In genomic region chr7:20220293-20220755, GRCh38 we compare ENCODE assay signal across 7 cellular contexts. TPM values are rescaled to one million over a fixed set of nuclear protein-coding genes. Genes with fewer than 3 reads are reported as not detected.
A peak's percentile ranks its signal among the peaks of the same experiment; 100 is the strongest.
DNase-seq lines count a peak whose midpoint lies in the region; ATAC-seq and TF ChIP-seq lines count a peak whose summit lies in the region.

No MANE protein-coding gene starts in this region.

- H3K9me3 ChIP-seq in suprapubic skin, result no peaks in the 10 kb centered on the region

- H3K36me3 ChIP-seq in suprapubic skin, result no peaks in the 10 kb centered on the region

- TF ChIP-seq EP300 in suprapubic skin (IDR thresholded peaks at IDR 0.05), result no peak

- H3K27ac ChIP-seq in caudate nucleus (ENCODE audit: low read depth, low read length) (peak overlapping the region; percentile 24), suprapubic skin (peak overlapping the region; percentile 66)

- 88% methylated on average over 3 of the region's 3 CpGs for WGBS in suprapubic skin

- DNase-seq in caudate nucleus (lab: John Stamatoyannopoulos, UW) (no peak), suprapubic skin (ENCODE audit: low spot score in 2 of 2) (no peak), NCI-H146 (lab: John Stamatoyannopoulos, UW) (no peak), OCI-M2 (lab: John Stamatoyannopoulos, UW; ENCODE audit: unreplicated experiment) (no peak), SIG-M5 (lab: John Stamatoyannopoulos, UW) (no peak)

- no peak for TF ChIP-seq POLR2A in suprapubic skin (IDR thresholded peaks at IDR 0.05)

- H3K4me1 ChIP-seq in suprapubic skin, result peaks cover 7% of the 10 kb centered on the region

- H3K27me3 ChIP-seq in suprapubic skin, result no peaks in the 10 kb centered on the region

- no peak for TF ChIP-seq CTCF in suprapubic skin (IDR thresholded peaks at IDR 0.05)

- H3K4me3 ChIP-seq in suprapubic skin, result no peak overlapping the region

- ATAC-seq in GM19438 (IDR thresholded peaks at IDR 0.05; ENCODE audit: low read depth, unreplicated experiment), result peak; percentile 31
- ATAC-seq in HG03342 (IDR thresholded peaks at IDR 0.05; ENCODE audit: unreplicated experiment), result peak; percentile 8

RNA-seq across cellular contexts. Expression of gene MACC1, which starts 3.1 kb away (rescaled TPM):
- total RNA-seq in suprapubic skin, result 10 to 100 TPM in 3 of 4 donors, 1 to 10 TPM in 1; 8.6 to 13.0 (median 11.5) TPM
